Comparison of ENCODE assay signal across 9 cellular contexts in genomic region chr19:8641908-8642547, GRCh38. TPM values are rescaled to one million over a fixed set of nuclear protein-coding genes. Genes with fewer than 3 reads are reported as not detected.
DNase-seq lines count a peak whose midpoint lies in the region; ATAC-seq and TF ChIP-seq lines count a peak whose summit lies in the region.
"Had no signal": no experiment of that assay in that cellular context is flagged by ENCODE, and none has a peak within 500 bp of the region (broad histone marks: within the 10 kb centered on the region; RNA-seq: fewer than 3 reads in every experiment).

No MANE protein-coding gene starts in this region.

- TF ChIP-seq CTCF in AG09309 (IDR thresholded peaks at IDR 0.05; ENCODE audit: control insufficient read depth, insufficient read depth, low read depth, low read length, missing control alignments), result peak; percentile 60
- no peak for TF ChIP-seq CTCF in GM20000 (IDR thresholded peaks at IDR 0.05; ENCODE audit: extremely low read depth, missing control alignments)
- TF ChIP-seq CTCF in gastrocnemius medialis (IDR thresholded peaks at IDR 0.05 in 4 of 5, conservative IDR thresholded peaks at IDR 0.05 in 1 of 5), result peak in 3 of 5 experiments; percentile 15 to 47 (median 26)

- in situ Hi-C loops in SK-MEL-5 (cut with HindIII; ENCODE audit: low pct_unique_long_range_greater_than_20kb, low sequenced_read_pairs) (no loop called here), gastrocnemius medialis (cut with MboI; ENCODE audit: low sequenced_read_pairs in 4 of 4) (no loop called here)

- H3K4me3 ChIP-seq in AG09309 (ENCODE audit: control insufficient read depth, low read depth, low read length) (no peak overlapping the region), gastrocnemius medialis (no peak overlapping the region)

- no peaks in the 10 kb centered on the region for H3K4me1 ChIP-seq in gastrocnemius medialis

- no peak for TF ChIP-seq POLR2A in gastrocnemius medialis (IDR thresholded peaks at IDR 0.05)

- H3K9me3 ChIP-seq in gastrocnemius medialis, result peaks cover 0 to 4% (median 0%) of the 10 kb centered on the region in 3 donors

- H3K27me3 ChIP-seq in gastrocnemius medialis, result no peaks in the 10 kb centered on the region

- H3K36me3 ChIP-seq in gastrocnemius medialis, result no peaks in the 10 kb centered on the region

- DNase-seq in AG09309 (ENCODE audit: low read depth) (no peak), GM20000 (ENCODE audit: low spot score) (peak; percentile 53), SK-MEL-5 (ENCODE audit: low read depth, low spot score) (peak; percentile 58), fibroblast of gingiva (ENCODE audit: low read depth) (peak; percentile 29), gastrocnemius medialis (no peak), mucosa of gallbladder (ENCODE audit: low spot score) (no peak)
- DNase-seq in activated effector memory CD4-positive, alpha-beta T cell treated with anti-CD3 and anti-CD28 coated beads, Interleukin-2, amount 50 U/mL, for 16 hours, result no peak

- intact Hi-C loops in gastrocnemius medialis (cut with DNase I; ENCODE audit: low total_unique reads), result loop anchor here (10.0 kb wide), 1 partner anchor 57 kb away; no protein-coding TSS in a partner anchor

- no peak overlapping the region for H3K27ac ChIP-seq in gastrocnemius medialis

- ATAC-seq in gastrocnemius medialis (no peak), GM18907 (IDR thresholded peaks at IDR 0.05; ENCODE audit: unreplicated experiment) (no peak)

RNA-seq across cellular contexts. Expression of gene NFILZ, which starts 11.6 kb away (rescaled TPM):
- total RNA-seq in SK-MEL-5 (2014; rRNA removed; shearing (Covaris generic)), result not detected in 2 replicates
- not detected in 2 replicates for polyA plus RNA-seq in SK-MEL-5 (2015; cell fraction: cytosol; rRNA removed)
- not detected in 2 replicates for polyA plus RNA-seq in SK-MEL-5 (2015; cell fraction: nucleus; rRNA removed)
- total RNA-seq in gastrocnemius medialis (not detected), mucosa of gallbladder (not detected)
- total RNA-seq: subcutaneous adipose tissue had no signal

RNA-seq across cellular contexts. Expression of gene ADAMTS10, which starts 31.5 kb away (rescaled TPM):
- not detected in 2 replicates for total RNA-seq in SK-MEL-5 (2014; rRNA removed; shearing (Covaris generic))
- not detected in 2 replicates for polyA plus RNA-seq in SK-MEL-5 (2015; cell fraction: cytosol; rRNA removed)
- not detected in 2 replicates for polyA plus RNA-seq in SK-MEL-5 (2015; cell fraction: nucleus; rRNA removed)
- total RNA-seq in gastrocnemius medialis (1 to 10 TPM; 2.2 to 7.7 (median 3.6) TPM), mucosa of gallbladder (32.6 TPM)

RNA-seq across cellular contexts. Expression of gene ACTL9, which starts 56.6 kb away (rescaled TPM):
- total RNA-seq in SK-MEL-5 (2014; rRNA removed; shearing (Covaris generic)), result not detected in 2 replicates
- polyA plus RNA-seq in SK-MEL-5 (2015; cell fraction: cytosol; rRNA removed), result not detected in 2 replicates
- polyA plus RNA-seq in SK-MEL-5 (2015; cell fraction: nucleus; rRNA removed), result not detected in 2 replicates
- total RNA-seq in gastrocnemius medialis (not detected), mucosa of gallbladder (not detected)
- total RNA-seq: subcutaneous adipose tissue had no signal

Comparison
In these comparisons a context has a peak if more than half of its experiments do, and no peak if none do; other contexts are left out.
1. DNase-seq: peak in GM20000 (single experiment), SK-MEL-5 (single experiment) and fibroblast of gingiva (single experiment); none in AG09309 (single experiment), gastrocnemius medialis (0 of 2), activated effector memory CD4-positive, alpha-beta T cell treated with anti-CD3 and anti-CD28 coated beads, Interleukin-2, amount 50 U/mL, for 16 hours (single experiment) and mucosa of gallbladder (single experiment).